ENCODE assay signal across 9 cellular contexts in genomic region chr2:227728035-227728434, GRCh38. TPM values are rescaled to one million over a fixed set of nuclear protein-coding genes. Genes with fewer than 3 reads are reported as not detected.
"Had no signal": no experiment of that assay in that cellular context is flagged by ENCODE, and none has a peak within 500 bp of the region (broad histone marks: within the 10 kb centered on the region; RNA-seq: fewer than 3 reads in every experiment).

TSS of gene SCYGR7 (plus strand) at chr2:227728335. CDS start at chr2:227728335, 0 bp downstream.

- ATAC-seq: GM12878 had no signal

- FAIRE-seq: G401.6, GM12878, GM12891, GM12892, GM18507, GM19239 had no signal

- DNase-seq: GDM1, GF-D8 had no signal

- H3K4me3 ChIP-seq: GM12878 had no signal

RNA-seq across cellular contexts. Expression of gene SCYGR7, which starts in this region (rescaled TPM):
- total RNA-seq: G401, GM12878 had no signal
- polyA plus RNA-seq: GM12878 had no signal
